ENCODE assay signal across 26 cellular contexts in genomic region chr10:49627644-49628247, GRCh38. TPM values are rescaled to one million over a fixed set of nuclear protein-coding genes. Genes with fewer than 3 reads are reported as not detected.
"Had no signal": no experiment of that assay in that cellular context is flagged by ENCODE, and none has a peak within 500 bp of the region (broad histone marks: within the 10 kb centered on the region; RNA-seq: fewer than 3 reads in every experiment).

No MANE protein-coding gene starts in this region.

- H3K4me1 ChIP-seq: breast epithelium, gastrocnemius medialis, left lung, tibial nerve, uterus had no signal

- H3K36me3 ChIP-seq: breast epithelium, gastrocnemius medialis, left lung, neutrophil, tibial nerve, uterus, WERI-Rb-1 had no signal

- H3K4me3 Mint-ChIP-seq: activated CD8-positive, alpha-beta T cell treated with anti-CD3 and anti-CD28 coated beads, Interleukin-2, amount 10 ng/mL, durations not matched to agents 7 days and 5 days; activated naive CD4-positive, alpha-beta T cell treated with anti-CD3 and anti-CD28 coated beads, Interleukin-2, amount 10 ng/mL, durations not matched to agents 7 days and 5 days; activated T-cell treated with anti-CD3 and anti-CD28 coated beads, Interleukin-2, amount 50 U/mL, for 24 hours; dendritic cell treated with granulocyte-macrophage colony-stimulating factor and Interleukin-4, amounts not matched to agents 40 ng/mL and 50 ng/mL, for 4 days; naive thymus-derived CD4-positive, alpha-beta T cell had no signal

- FAIRE-seq: astrocyte had no signal

- ATAC-seq: activated CD8-positive, alpha-beta T cell treated with anti-CD3 and anti-CD28 coated beads, Interleukin-2, amount 10 ng/mL, durations not matched to agents 7 days and 5 days; esophagus mucosa; gastrocnemius medialis; left lung; naive thymus-derived CD4-positive, alpha-beta T cell; stimulated activated naive CD8-positive, alpha-beta T cell treated with anti-CD3 and anti-CD28 coated beads, Interleukin-15, Interleukin-2, amounts not matched to agents 100 U/mL and 50 U/mL, for 24 hours had no signal

- H3K9me3 ChIP-seq: breast epithelium, gastrocnemius medialis, left lung, neutrophil, tibial nerve, uterus had no signal

- DNase-seq: activated CD4-positive, alpha-beta T cell treated with anti-CD3 and anti-CD28 coated beads for 4 hours; activated CD8-positive, alpha-beta T cell treated with anti-CD3 and anti-CD28 coated beads, Interleukin-2, amount 10 ng/mL, durations not matched to agents 7 days and 5 days; activated naive CD4-positive, alpha-beta T cell treated with anti-CD3 and anti-CD28 coated beads, Interleukin-2, amount 10 ng/mL, durations not matched to agents 7 days and 5 days; activated T-cell treated with anti-CD3 and anti-CD28 coated beads, Interleukin-2, amount 50 U/mL, for 24 hours; effector CD8-positive, alpha-beta T cell; gastrocnemius medialis; mesenchymal stem cell; naive thymus-derived CD4-positive, alpha-beta T cell; stimulated activated CD4-positive, alpha-beta T cell treated with anti-CD3 and anti-CD28 coated beads, Interleukin-2, amount 100 ng/mL, for 24 hours; stimulated activated naive CD8-positive, alpha-beta T cell treated with anti-CD3 and anti-CD28 coated beads, Interleukin-15, Interleukin-2, amounts not matched to agents 100 U/mL and 50 U/mL, for 24 hours; substantia nigra; uterus; WERI-Rb-1 had no signal

- H3K27me3 ChIP-seq: gastrocnemius medialis, tibial nerve, uterus had no signal

- H3K4me1 Mint-ChIP-seq: activated naive CD4-positive, alpha-beta T cell treated with anti-CD3 and anti-CD28 coated beads, Interleukin-2, amount 10 ng/mL, durations not matched to agents 7 days and 5 days; naive thymus-derived CD4-positive, alpha-beta T cell had no signal

- H3K27ac Mint-ChIP-seq: activated CD8-positive, alpha-beta T cell treated with anti-CD3 and anti-CD28 coated beads, Interleukin-2, amount 10 ng/mL, durations not matched to agents 7 days and 5 days; activated naive CD4-positive, alpha-beta T cell treated with anti-CD3 and anti-CD28 coated beads, Interleukin-2, amount 10 ng/mL, durations not matched to agents 7 days and 5 days; activated T-cell treated with anti-CD3 and anti-CD28 coated beads, Interleukin-2, amount 50 U/mL, for 24 hours; activated T-helper 2 cell treated with anti-CD3 and anti-CD28 coated beads, Interferon-gamma antibody, Interleukin-2, Interleukin-4, amounts not matched to agents 10 μg/mL and 5 μg/mL and 100 μg/mL, durations not matched to agents 14 hours and 24 hours and 36 hours; dendritic cell treated with granulocyte-macrophage colony-stimulating factor and Interleukin-4, amounts not matched to agents 40 ng/mL and 50 ng/mL, for 4 days; naive thymus-derived CD4-positive, alpha-beta T cell had no signal

- H3K27me3 Mint-ChIP-seq: activated naive CD4-positive, alpha-beta T cell treated with anti-CD3 and anti-CD28 coated beads, Interleukin-2, amount 10 ng/mL, durations not matched to agents 7 days and 5 days had no signal

- H3K36me3 Mint-ChIP-seq: activated naive CD4-positive, alpha-beta T cell treated with anti-CD3 and anti-CD28 coated beads, Interleukin-2, amount 10 ng/mL, durations not matched to agents 7 days and 5 days; naive thymus-derived CD4-positive, alpha-beta T cell had no signal

- H3K4me3 ChIP-seq: breast epithelium, gastrocnemius medialis, left lung, tibial nerve, uterus had no signal

- H3K27ac ChIP-seq: breast epithelium, gastrocnemius medialis, left lung, neutrophil, tibial nerve, uterus, WERI-Rb-1 had no signal

- H3K9me3 Mint-ChIP-seq: activated naive CD4-positive, alpha-beta T cell treated with anti-CD3 and anti-CD28 coated beads, Interleukin-2, amount 10 ng/mL, durations not matched to agents 7 days and 5 days; activated T-cell treated with anti-CD3 and anti-CD28 coated beads, Interleukin-2, amount 50 U/mL, for 24 hours; activated T-helper 2 cell treated with anti-CD3 and anti-CD28 coated beads, Interferon-gamma antibody, Interleukin-2, Interleukin-4, amounts not matched to agents 10 μg/mL and 5 μg/mL and 100 μg/mL, durations not matched to agents 14 hours and 24 hours and 36 hours; dendritic cell treated with granulocyte-macrophage colony-stimulating factor and Interleukin-4, amounts not matched to agents 40 ng/mL and 50 ng/mL, for 4 days had no signal

RNA-seq across cellular contexts. Expression of gene CHAT, which starts 13.9 kb away (rescaled TPM):
- total RNA-seq: activated CD8-positive, alpha-beta T cell treated with anti-CD3 and anti-CD28 coated beads, Interleukin-2, amount 10 ng/mL, durations not matched to agents 7 days and 5 days; breast epithelium; esophagus mucosa; gastrocnemius medialis; kidney epithelial cell; left lung; naive thymus-derived CD4-positive, alpha-beta T cell; renal cortical epithelial cell; tibial nerve; uterus had no signal
- polyA plus RNA-seq: adipose tissue; naive thymus-derived CD4-positive, alpha-beta T cell had no signal

RNA-seq across cellular contexts. Expression of gene SLC18A3, which starts 17.6 kb away (rescaled TPM):
- total RNA-seq: activated CD8-positive, alpha-beta T cell treated with anti-CD3 and anti-CD28 coated beads, Interleukin-2, amount 10 ng/mL, durations not matched to agents 7 days and 5 days; breast epithelium; esophagus mucosa; gastrocnemius medialis; kidney epithelial cell; left lung; naive thymus-derived CD4-positive, alpha-beta T cell; T-helper 2 cell treated with Interferon-gamma antibody and Interleukin-4, amounts not matched to agents 100 ng/mL and 5 ng/mL, for 36 hours; tibial nerve had no signal
- polyA plus RNA-seq: naive thymus-derived CD4-positive, alpha-beta T cell had no signal

RNA-seq across cellular contexts. Expression of gene C10orf53, which starts 51.7 kb away (rescaled TPM):
- total RNA-seq: activated CD8-positive, alpha-beta T cell treated with anti-CD3 and anti-CD28 coated beads, Interleukin-2, amount 10 ng/mL, durations not matched to agents 7 days and 5 days; activated T-helper 2 cell treated with anti-CD3 and anti-CD28 coated beads, Interferon-gamma antibody, Interleukin-2, Interleukin-4, amounts not matched to agents 10 μg/mL and 5 μg/mL and 100 μg/mL, durations not matched to agents 14 hours and 24 hours and 36 hours; astrocyte; breast epithelium; esophagus mucosa; gastrocnemius medialis; kidney epithelial cell; left lung; mucosa of gallbladder; naive thymus-derived CD4-positive, alpha-beta T cell; renal cortical epithelial cell; T-helper 2 cell treated with Interferon-gamma antibody and Interleukin-4, amounts not matched to agents 100 ng/mL and 5 ng/mL, for 36 hours; tibial nerve; uterus had no signal
- polyA plus RNA-seq: adipose tissue; naive thymus-derived CD4-positive, alpha-beta T cell had no signal
